In the genomic region with DNA sequence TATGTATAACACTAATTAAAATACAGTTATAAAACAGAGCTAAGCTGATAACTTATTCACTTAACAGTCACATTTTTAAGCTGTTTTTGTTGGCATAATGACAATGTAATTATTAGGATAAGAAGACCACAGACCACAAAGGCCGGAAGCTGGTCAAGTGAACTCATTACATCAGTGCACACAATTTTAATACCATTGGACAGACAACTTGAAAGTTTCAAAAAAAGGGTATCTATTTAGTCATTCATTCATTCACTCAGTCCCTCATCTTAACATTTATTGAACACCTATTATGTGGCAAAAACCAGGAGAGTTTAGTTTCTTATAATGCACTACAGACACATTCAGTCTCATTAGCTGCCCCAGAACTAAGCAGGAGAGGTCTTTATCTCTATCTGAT, we compare ENCODE assay signal across 11 cellular contexts. TPM values are rescaled to one million over a fixed set of nuclear protein-coding genes. Genes with fewer than 3 reads are reported as not detected.
DNase-seq lines count a peak whose midpoint lies in the region; ATAC-seq and TF ChIP-seq lines count a peak whose summit lies in the region.
"Had no signal": no experiment of that assay in that cellular context is flagged by ENCODE, and none has a peak within 500 bp of the region (broad histone marks: within the 10 kb centered on the region; RNA-seq: fewer than 3 reads in every experiment).

No MANE protein-coding gene starts in this region.

- no CpG with 5 or more reads among the region's 1 CpG for WGBS in IMR-90 (ENCODE audit: extremely low coverage in 2 of 2, insufficient read length in 1 of 2), 2 experiments

- H3K9me3 Mint-ChIP-seq in activated CD4-positive, alpha-beta memory T cell treated with anti-CD3 and anti-CD28 coated beads for 36 hours, result no peaks in the 10 kb centered on the region
- no peaks in the 10 kb centered on the region for H3K9me3 Mint-ChIP-seq in neural progenitor cell
- H3K9me3 Mint-ChIP-seq: HFFc6 had no signal

- H2AK5ac ChIP-seq in IMR-90 (ENCODE audit: low read depth, low read length), result no peak overlapping the region

- no peak overlapping the region for H2BK20ac ChIP-seq in IMR-90 (ENCODE audit: low read depth, low read length)

- H3K14ac ChIP-seq in IMR-90 (replicated peaks; ENCODE audit: low read depth, low read length), result no peak overlapping the region

- H4K20me1 ChIP-seq in IMR-90 (ENCODE audit: insufficient read depth, low read length) (peaks cover 69% of the 10 kb centered on the region), neural progenitor cell (ENCODE audit: low read depth) (peaks cover 14% of the 10 kb centered on the region)

- peaks cover 21 to 50% of the 10 kb centered on the region in 2 experiments; a peak in 3 of 4 replicates for H3K79me1 ChIP-seq in IMR-90 (ENCODE audit: low read depth in 1 of 2, low read length in 2 of 2)

- TF ChIP-seq CTCF in IMR-90 (conservative IDR thresholded peaks at IDR 0.05; ENCODE audit: low read depth, low read length) (no peak), fibroblast of villous mesenchyme (IDR thresholded peaks at IDR 0.05; ENCODE audit: insufficient read depth, low read depth, low read length) (no peak), neural progenitor cell (IDR thresholded peaks at IDR 0.05) (no peak)

- no peak overlapping the region for H4K91ac ChIP-seq in IMR-90 (ENCODE audit: insufficient read depth, low read depth, low read length)

- H2BK5ac ChIP-seq in IMR-90 (ENCODE audit: low read depth, low read length, poor library complexity, severe bottlenecking), result no peak overlapping the region

- H3K4me2 ChIP-seq in IMR-90 (ENCODE audit: low read depth, low read length) (no peak overlapping the region), neural progenitor cell (no peak overlapping the region)

- in situ Hi-C loops in Caki2 (cut with HindIII; ENCODE audit: low pct_unique_long_range_greater_than_20kb, low sequenced_read_pairs) (no loop called here), IMR-90 (cut with MboI; ENCODE audit: low sequenced_read_pairs) (no loop called here)

- no peaks in the 10 kb centered on the region for H3K36me3 ChIP-seq in IMR-90 (ENCODE audit: control insufficient read depth, insufficient read depth, low read length)
- no peaks in the 10 kb centered on the region for H3K36me3 ChIP-seq in neural progenitor cell
- H3K36me3 ChIP-seq: vagina had no signal

- H3K4me1 Mint-ChIP-seq in activated CD4-positive, alpha-beta memory T cell treated with anti-CD3 and anti-CD28 coated beads for 36 hours (ENCODE audit: low read depth), result peaks cover 71% of the 10 kb centered on the region
- peaks cover 3% of the 10 kb centered on the region for H3K4me1 Mint-ChIP-seq in neural progenitor cell

- peaks cover 3% of the 10 kb centered on the region; the same call in 1 of the 2 replicates for H3K9me1 ChIP-seq in IMR-90 (ENCODE audit: insufficient read depth, low read length)

- H3K9ac ChIP-seq in IMR-90 (ENCODE audit: low read depth, low read length) (no peak overlapping the region), neural progenitor cell (no peak overlapping the region)

- no peak overlapping the region for H3K56ac ChIP-seq in IMR-90 (ENCODE audit: extremely low read depth, insufficient read depth, low read length)

- H4K8ac ChIP-seq in IMR-90 (ENCODE audit: low read depth in 2 of 2, low read length in 2 of 2), result no peak overlapping the region

- intact Hi-C loops in IMR-90 (cut with micrococcal nuclease), result loop anchor here (10.0 kb wide), 1 partner anchor 48 kb away; no protein-coding TSS in a partner anchor
- intact Hi-C loops in activated CD4-positive, alpha-beta memory T cell treated with anti-CD3 and anti-CD28 coated beads for 36 hours (cut with micrococcal nuclease), result loop anchor here (10.0 kb wide), 2 partner anchors 132 to 832 kb away; no protein-coding TSS in a partner anchor

- peaks cover 10% of the 10 kb centered on the region for H3K4me1 ChIP-seq in IMR-90 (ENCODE audit: control insufficient read depth, insufficient read depth, low read length)
- no peaks in the 10 kb centered on the region for H3K4me1 ChIP-seq in neural progenitor cell

- H3K23ac ChIP-seq in IMR-90 (ENCODE audit: low read depth, low read length), result no peak overlapping the region

- POLR2A ChIA-PET in IMR-90 (lab: Charles Lee; ENCODE audit: unreplicated experiment), result interaction anchor here (0.6 kb wide), 1 partner anchor 9 kb away, joined by 3 read pairs; no protein-coding TSS in a partner anchor
- POLR2A ChIA-PET in activated CD4-positive, alpha-beta memory T cell treated with anti-CD3 and anti-CD28 coated beads for 36 hours (lab: Charles Lee), result no interaction called here

- CTCF ChIA-PET in IMR-90 (lab: Yijun Ruan, JAX), result no interaction called here
- CTCF ChIA-PET in activated CD4-positive, alpha-beta memory T cell treated with anti-CD3 and anti-CD28 coated beads for 36 hours (lab: Charles Lee), result interaction anchor here (1.0 kb wide), 1 partner anchor 9 kb away, joined by 4 read pairs; no protein-coding TSS in a partner anchor

- no peak overlapping the region for H3K4me3 ChIP-seq in IMR-90 (ENCODE audit: insufficient read depth, low read depth, low read length)
- no peak overlapping the region for H3K4me3 ChIP-seq in fibroblast of villous mesenchyme (ENCODE audit: low read depth, low read length)
- no peak overlapping the region for H3K4me3 ChIP-seq in neural progenitor cell
- H3K4me3 ChIP-seq: lung, vagina had no signal

- dilution Hi-C loops in IMR-90 (cut with HindIII; ENCODE audit: low sequenced_read_pairs, unreplicated experiment), result no loop called here

- H3K27me3 Mint-ChIP-seq in activated CD4-positive, alpha-beta memory T cell treated with anti-CD3 and anti-CD28 coated beads for 36 hours, result no peaks in the 10 kb centered on the region
- H3K27me3 Mint-ChIP-seq in neural progenitor cell (ENCODE audit: insufficient read depth, low read depth), result no peaks in the 10 kb centered on the region

- H2AK9ac ChIP-seq in IMR-90 (replicated peaks; ENCODE audit: low read depth, low read length, poor library complexity), result no peak overlapping the region

- no peak overlapping the region for H4K5ac ChIP-seq in IMR-90 (ENCODE audit: low read depth, low read length)

- no peak for TF ChIP-seq POLR2A in IMR-90 (IDR thresholded peaks at IDR 0.05; ENCODE audit: low read depth, low read length)

- peak overlapping the region; percentile 35 for H3K4me3 Mint-ChIP-seq in activated CD4-positive, alpha-beta memory T cell treated with anti-CD3 and anti-CD28 coated beads for 36 hours
- no peak overlapping the region for H3K4me3 Mint-ChIP-seq in neural progenitor cell
- H3K4me3 Mint-ChIP-seq: HFFc6 had no signal

- BruUV-seq in IMR-90 (replicated peaks; lab: Mats Ljungman, UMichigan), result no TSS peak

- H3F3A ChIP-seq in neural progenitor cell (ENCODE audit: low read depth), result no peaks in the 10 kb centered on the region

- peaks cover 65% of the 10 kb centered on the region for H3K79me2 ChIP-seq in neural progenitor cell (ENCODE audit: low read depth)

- TF ChIP-seq RAD21 in IMR-90 (IDR thresholded peaks at IDR 0.05; ENCODE audit: low read length), result no peak

- no peaks in the 10 kb centered on the region for H3K9me3 ChIP-seq in IMR-90 (ENCODE audit: control insufficient read depth, insufficient read depth, low read length)
- no peaks in the 10 kb centered on the region for H3K9me3 ChIP-seq in neural progenitor cell (ENCODE audit: low read depth)
- H3K9me3 ChIP-seq: vagina had no signal

- H3K4ac ChIP-seq in IMR-90 (ENCODE audit: low read depth, low read length), result no peak overlapping the region

- H3K18ac ChIP-seq in IMR-90 (ENCODE audit: low read depth, low read length), result no peak overlapping the region

- H3K27ac Mint-ChIP-seq in activated CD4-positive, alpha-beta memory T cell treated with anti-CD3 and anti-CD28 coated beads for 36 hours, result no peak overlapping the region
- H3K27ac Mint-ChIP-seq in neural progenitor cell, result no peak overlapping the region
- H3K27ac Mint-ChIP-seq: HFFc6 had no signal

- H2BK120ac ChIP-seq in IMR-90 (ENCODE audit: low read depth, low read length), result no peak overlapping the region

- H3K27me3 ChIP-seq in IMR-90 (ENCODE audit: control insufficient read depth, insufficient read depth, low read length) (no peaks in the 10 kb centered on the region), neural progenitor cell (no peaks in the 10 kb centered on the region)
- H3K27me3 ChIP-seq: vagina had no signal

- H3K36me3 Mint-ChIP-seq in activated CD4-positive, alpha-beta memory T cell treated with anti-CD3 and anti-CD28 coated beads for 36 hours, result no peaks in the 10 kb centered on the region
- no peaks in the 10 kb centered on the region for H3K36me3 Mint-ChIP-seq in neural progenitor cell

- H3K27ac ChIP-seq in IMR-90 (ENCODE audit: insufficient read depth, low read length) (no peak overlapping the region), neural progenitor cell (no peak overlapping the region)
- H3K27ac ChIP-seq: vagina had no signal

- DNase-seq in Caki2 (ENCODE audit: low read depth) (peak; percentile 30), IMR-90 (peak; percentile 65), fibroblast of villous mesenchyme (ENCODE audit: low read depth) (peak; percentile 49), NCI-H526 treated with DMSO at 0.1 percent for 48 hours (lab: John Stamatoyannopoulos, UW) (no peak), NCI-H2171 (lab: John Stamatoyannopoulos, UW) (no peak), neural progenitor cell (ENCODE audit: low spot score) (no peak)
- DNase-seq in activated CD4-positive, alpha-beta memory T cell treated with anti-CD3 and anti-CD28 coated beads for 36 hours, result no peak
- DNase-seq: HFFc6, NCI-H146 had no signal

- no peak overlapping the region for H2BK15ac ChIP-seq in IMR-90 (ENCODE audit: low read depth, low read length)

- no peak overlapping the region for H2AFZ ChIP-seq in IMR-90 (replicated peaks; ENCODE audit: low read length, poor library complexity)
- no peak overlapping the region for H2AFZ ChIP-seq in neural progenitor cell (replicated peaks)

- ATAC-seq in IMR-90 (ENCODE audit: low read depth), result no peak

RNA-seq across cellular contexts. Expression of a gene that starts 11.6 kb away (rescaled TPM):
- 6.5 and 7.4 TPM in 2 replicates for total RNA-seq in Caki2 (2014; rRNA removed; shearing (Covaris generic); ENCODE audit: low replicate concordance)
- total RNA-seq in IMR-90 (2012; rRNA removed) (9.1 and 16.1 TPM in 2 replicates), fibroblast of villous mesenchyme (12.2 and 22.0 TPM in 2 replicates), neural progenitor cell (ENCODE audit: low replicate concordance) (12.0 and 18.0 TPM in 2 replicates)
- polyA plus RNA-seq in IMR-90 (2012; rRNA removed), result 11.6 and 13.5 TPM in 2 replicates
- 2.9 and 3.1 TPM in 2 replicates for polyA plus RNA-seq in IMR-90 (2012; cell fraction: cytosol; rRNA removed)
- 1.3 and 6.6 TPM in 2 replicates for polyA plus RNA-seq in IMR-90 (2012; cell fraction: nucleus; rRNA removed; ENCODE audit: low replicate concordance)
- total RNA-seq in activated CD4-positive, alpha-beta memory T cell treated with anti-CD3 and anti-CD28 coated beads for 36 hours, result 10 to 100 TPM; 14.5 to 14.8 TPM

RNA-seq across cellular contexts. Expression of a gene that starts 11.8 kb away (rescaled TPM):
- total RNA-seq in Caki2 (2014; rRNA removed; shearing (Covaris generic); ENCODE audit: low replicate concordance), result 12.6 and 12.7 TPM in 2 replicates
- total RNA-seq in IMR-90 (2012; rRNA removed) (25.3 and 33.5 TPM in 2 replicates), fibroblast of villous mesenchyme (25.8 and 37.1 TPM in 2 replicates), neural progenitor cell (ENCODE audit: low replicate concordance) (24.3 and 29.2 TPM in 2 replicates)
- polyA plus RNA-seq in IMR-90 (2012; rRNA removed), result 7.9 and 9.2 TPM in 2 replicates
- polyA plus RNA-seq in IMR-90 (2012; cell fraction: cytosol; rRNA removed), result 3.0 and 4.6 TPM in 2 replicates
- polyA plus RNA-seq in IMR-90 (2012; cell fraction: nucleus; rRNA removed; ENCODE audit: low replicate concordance), result 7.2 and 25.0 TPM in 2 replicates
- total RNA-seq in activated CD4-positive, alpha-beta memory T cell treated with anti-CD3 and anti-CD28 coated beads for 36 hours, result 10 to 100 TPM; 10.5 to 12.1 TPM

Comparison
In these comparisons a context has a peak if more than half of its experiments do, and no peak if none do; other contexts are left out.
1. DNase-seq: peak in Caki2 (single experiment), IMR-90 (single experiment) and fibroblast of villous mesenchyme (single experiment); none in activated CD4-positive, alpha-beta memory T cell treated with anti-CD3 and anti-CD28 coated beads for 36 hours (single experiment), NCI-H526 treated with DMSO at 0.1 percent for 48 hours (single experiment), NCI-H2171 (single experiment) and neural progenitor cell (single experiment).